In the genomic region with DNA sequence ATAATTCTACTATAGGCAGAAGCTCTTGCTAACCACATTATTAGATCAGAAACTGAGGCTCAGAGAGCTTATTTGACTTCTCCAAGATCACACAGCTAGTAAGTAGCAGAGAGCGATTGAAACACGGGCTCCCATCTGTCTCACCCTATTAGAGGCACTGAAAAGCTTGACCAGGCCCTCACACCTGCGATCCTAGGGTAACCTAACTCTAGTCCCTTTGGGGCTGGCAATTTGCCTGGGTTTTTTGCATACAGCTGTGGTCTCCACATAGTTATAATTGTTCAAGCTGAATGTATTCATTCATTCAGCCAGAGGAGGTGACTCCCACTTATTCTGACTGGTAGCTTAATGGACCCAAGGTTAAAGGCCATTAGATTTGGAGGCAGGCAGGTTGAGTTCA, we compare ENCODE assay signal across 12 cellular contexts.
A peak's percentile ranks its signal among the peaks of the same experiment; 100 is the strongest.
DNase-seq lines count a peak whose midpoint lies in the region; ATAC-seq and TF ChIP-seq lines count a peak whose summit lies in the region.
"Had no signal": no experiment of that assay in that cellular context is flagged by ENCODE, and none has a peak within 500 bp of the region (broad histone marks: within the 10 kb centered on the region; RNA-seq: fewer than 3 reads in every experiment).

No MANE protein-coding gene starts in this region.

- H3K4me1 ChIP-seq in Karpas-422 (ENCODE audit: low read length) (peaks cover 15% of the 10 kb centered on the region), neuronal stem cell (ENCODE audit: control insufficient read depth in 2 of 2, insufficient read depth in 1 of 2, low read depth in 1 of 2, low read length in 2 of 2) (no peaks in the 10 kb centered on the region), body of pancreas (no peaks in the 10 kb centered on the region)

- WGBS in neuronal stem cell (ENCODE audit: extremely low coverage in 2 of 2, insufficient read length in 2 of 2, insufficient replicate concordance in 1 of 2), 2 donors, result no CpG with 5 or more reads among the region's 3 CpGs
- WGBS in body of pancreas, 2 donors, result 88 to 89% methylated on average over 3 of the region's 3 CpGs

- H2BK120ac ChIP-seq in neuronal stem cell (ENCODE audit: low read depth, low read length), result no peak overlapping the region

- H3K4ac ChIP-seq in neuronal stem cell (ENCODE audit: low read length), result no peak overlapping the region

- H3K4me3 ChIP-seq in Karpas-422 (ENCODE audit: low read length) (no peak overlapping the region), neuronal stem cell (ENCODE audit: low read length in 2 of 2) (no peak overlapping the region), body of pancreas (no peak overlapping the region)
- H3K4me3 ChIP-seq: GM23248 had no signal

- no peaks in the 10 kb centered on the region for H3K79me1 ChIP-seq in neuronal stem cell (ENCODE audit: low read depth, low read length)

- no peak overlapping the region for H2BK5ac ChIP-seq in neuronal stem cell (ENCODE audit: low read length)

- H3K9ac ChIP-seq in Karpas-422 (ENCODE audit: low read length) (no peak overlapping the region), neuronal stem cell (ENCODE audit: low read depth, low read length, poor library complexity) (no peak overlapping the region)
- H3K9ac ChIP-seq: GM23248 had no signal

- no peaks in the 10 kb centered on the region for H3K36me3 ChIP-seq in Karpas-422 (ENCODE audit: insufficient read depth, low read length)
- H3K36me3 ChIP-seq in neuronal stem cell (replicated peaks in 1 of 2; ENCODE audit: control insufficient read depth in 2 of 2, insufficient read depth in 2 of 2, low read length in 2 of 2), result no peaks in the 10 kb centered on the region
- H3K36me3 ChIP-seq in body of pancreas (replicated peaks in 1 of 2; ENCODE audit: insufficient read depth in 1 of 2, low read depth in 2 of 2), result no peaks in the 10 kb centered on the region

- H3K14ac ChIP-seq in neuronal stem cell (ENCODE audit: low read length), result no peak overlapping the region

- no peak for TF ChIP-seq POLR2A in body of pancreas (IDR thresholded peaks at IDR 0.05)

- no peaks in the 10 kb centered on the region for H4K20me1 ChIP-seq in Karpas-422 (ENCODE audit: insufficient read depth, low read depth, low read length)

- no peak overlapping the region for H3K4me2 ChIP-seq in Karpas-422 (ENCODE audit: low read depth, low read length, poor library complexity, severe bottlenecking)
- no peak overlapping the region for H3K4me2 ChIP-seq in neuronal stem cell (ENCODE audit: insufficient read depth, low read length, poor library complexity, severe bottlenecking)

- no peak for TF ChIP-seq CTCF in body of pancreas (IDR thresholded peaks at IDR 0.05)

- H3K27ac ChIP-seq in Karpas-422 (ENCODE audit: low read length), result no peak overlapping the region
- no peak overlapping the region for H3K27ac ChIP-seq in neuronal stem cell (replicated peaks; ENCODE audit: low read length)
- H3K27ac ChIP-seq in body of pancreas, result no peak overlapping the region
- H3K27ac ChIP-seq: GM23248 had no signal

- H2AFZ ChIP-seq in Karpas-422 (ENCODE audit: low read length) (no peak overlapping the region), neuronal stem cell (ENCODE audit: low read length) (no peak overlapping the region)
- H2AFZ ChIP-seq: GM23248 had no signal

- H2AK5ac ChIP-seq in neuronal stem cell (ENCODE audit: low read depth, low read length), result no peak overlapping the region

- no peaks in the 10 kb centered on the region for H3K9me2 ChIP-seq in Karpas-422 (replicated peaks; ENCODE audit: insufficient read depth, low read length)

- ATAC-seq in stimulated activated naive CD8-positive, alpha-beta T cell treated with anti-CD3 and anti-CD28 coated beads, Interleukin-15, Interleukin-2, amounts not matched to agents 100 U/mL and 50 U/mL, for 24 hours, result no peak
- no peak for ATAC-seq in body of pancreas
- ATAC-seq: HCT116 had no signal

- H4K91ac ChIP-seq in neuronal stem cell (ENCODE audit: low read depth, low read length, poor library complexity), result no peak overlapping the region

- H3K18ac ChIP-seq in neuronal stem cell (ENCODE audit: low read length), result no peak overlapping the region

- DNase-seq in NCI-H2171 treated with DMSO at 0.1 percent for 48 hours (lab: John Stamatoyannopoulos, UW) (peak; percentile 11), NCI-H2171 (lab: John Stamatoyannopoulos, UW) (no peak), Karpas-422 (peak; percentile 74), NCI-H526 (lab: John Stamatoyannopoulos, UW) (peak; percentile 53 to 63), neuronal stem cell (ENCODE audit: low spot score) (no peak), body of pancreas (no peak)
- no peak for DNase-seq in stimulated activated naive CD8-positive, alpha-beta T cell treated with anti-CD3 and anti-CD28 coated beads, Interleukin-15, Interleukin-2, amounts not matched to agents 100 U/mL and 50 U/mL, for 24 hours
- DNase-seq: C1 segment of cervical spinal cord; CD4-positive, alpha-beta T cell; DMS153; GM23248 had no signal

- no peak overlapping the region for H3K23ac ChIP-seq in neuronal stem cell (ENCODE audit: low read depth, low read length, poor library complexity)

- H3K27me3 ChIP-seq in Karpas-422 (ENCODE audit: low read length) (no peaks in the 10 kb centered on the region), neuronal stem cell (ENCODE audit: control insufficient read depth in 3 of 3, insufficient read depth in 3 of 3, low read depth in 1 of 3, low read length in 3 of 3) (no peaks in the 10 kb centered on the region), body of pancreas (no peaks in the 10 kb centered on the region)

- H2BK15ac ChIP-seq in neuronal stem cell (ENCODE audit: low read length), result no peak overlapping the region

- H3K79me2 ChIP-seq in Karpas-422 (ENCODE audit: low read length), result no peaks in the 10 kb centered on the region

- intact Hi-C loops in body of pancreas (cut with DNase I), result no loop called here

- no peak overlapping the region for H2BK12ac ChIP-seq in neuronal stem cell (ENCODE audit: low read length)

- H4K8ac ChIP-seq in neuronal stem cell (ENCODE audit: low read depth, low read length), result peak overlapping the region; percentile 48

- H3K9me3 ChIP-seq in Karpas-422 (ENCODE audit: low read length), result no peaks in the 10 kb centered on the region
- no peaks in the 10 kb centered on the region for H3K9me3 ChIP-seq in neuronal stem cell (replicated peaks in 1 of 2; ENCODE audit: control insufficient read depth in 2 of 2, insufficient read depth in 1 of 2, low read depth in 1 of 2, low read length in 2 of 2)
- no peaks in the 10 kb centered on the region for H3K9me3 ChIP-seq in body of pancreas

Comparison
In these comparisons a context has a peak if more than half of its experiments do, and no peak if none do; other contexts are left out.
1. DNase-seq: peak in NCI-H2171 treated with DMSO at 0.1 percent for 48 hours (single experiment), Karpas-422 (single experiment) and NCI-H526 (2 of 2); none in NCI-H2171 (single experiment), neuronal stem cell (single experiment), stimulated activated naive CD8-positive, alpha-beta T cell treated with anti-CD3 and anti-CD28 coated beads, Interleukin-15, Interleukin-2, amounts not matched to agents 100 U/mL and 50 U/mL, for 24 hours (single experiment) and body of pancreas (0 of 4).